9 cellular contexts compared by ENCODE assay signal in genomic region chr1:54671985-54672608, GRCh38.
A peak's percentile ranks its signal among the peaks of the same experiment; 100 is the strongest.
DNase-seq lines count a peak whose midpoint lies in the region; ATAC-seq, FAIRE-seq and TF ChIP-seq lines count a peak whose summit lies in the region.
"Had no signal": no experiment of that assay in that cellular context is flagged by ENCODE, and none has a peak within 500 bp of the region (broad histone marks: within the 10 kb centered on the region; RNA-seq: fewer than 3 reads in every experiment).

No MANE protein-coding gene starts in this region.

- peak; percentile 92 for TF ChIP-seq CTCF in fibroblast of pulmonary artery (IDR thresholded peaks at IDR 0.05; ENCODE audit: low read length, missing control alignments)

- H3K4me3 ChIP-seq in fibroblast of pulmonary artery (replicated peaks; ENCODE audit: low read depth, low read length) = no peak overlapping the region

- peak; percentile 59 for DNase-seq in activated gamma-delta T cell treated with Interleukin-2 at 50 U/mL for 16 hours
- no peak for DNase-seq in activated gamma-delta T cell (lab: John Stamatoyannopoulos, UW)
- DNase-seq in HTR-8/SVneo (ENCODE audit: insufficient read length, low spot score) = peak; percentile 38
- DNase-seq in OCI-M1 (lab: John Stamatoyannopoulos, UW) = peak; percentile 67
- DNase-seq in activated T-cell treated with anti-CD3 and anti-CD28 coated beads for 4 hours = peak; percentile 60
- DNase-seq in fibroblast of pulmonary artery (ENCODE audit: low read depth) = peak; percentile 57
- DNase-seq in retina = peak; percentile 59

- no peak for FAIRE-seq in HTR-8/SVneo (lab: Jason Lieb, UNC)
- FAIRE-seq: G401.6 had no signal

- ATAC-seq in HG03095 (IDR thresholded peaks at IDR 0.05; ENCODE audit: unreplicated experiment) = no peak
